Comparison of ENCODE assay signal across 1 cellular context in the genomic region with DNA sequence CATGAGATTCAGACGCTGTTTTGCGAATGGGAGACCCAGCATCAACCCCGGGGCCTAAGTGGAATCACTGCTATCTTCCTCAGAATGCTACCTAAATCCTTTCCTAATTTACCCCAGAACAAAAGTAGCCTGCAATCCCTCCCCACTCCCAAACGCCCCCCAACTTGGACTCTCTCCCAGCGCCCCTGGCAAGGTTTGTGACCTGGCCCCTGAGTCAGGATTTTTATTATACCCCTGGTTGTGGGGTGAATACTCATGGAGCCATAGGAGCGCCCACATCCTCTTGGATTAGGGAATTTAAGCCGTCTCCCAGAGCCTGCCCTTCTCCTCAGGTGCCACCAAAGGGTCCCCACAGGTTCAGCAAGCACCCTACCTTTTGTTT.
TF ChIP-seq lines count a peak whose summit lies in the region.

No MANE protein-coding gene starts in this region.

TF ChIP-seq in GM12878, 131 proteins besides CTCF, POLR2A, EP300 and RAD21:
- TF ChIP-seq RFX5 (IDR thresholded peaks at IDR 0.05; ENCODE audit: low read depth, low read length) = 0 out of 2 replicates have a peak, but pooled peaks have one; percentile 8
- TF ChIP-seq E4F1 (IDR thresholded peaks at IDR 0.05; ENCODE audit: borderline replicate concordance, partially characterized antibody) = no peak
